18 cellular contexts compared by ENCODE assay signal in the genomic region with DNA sequence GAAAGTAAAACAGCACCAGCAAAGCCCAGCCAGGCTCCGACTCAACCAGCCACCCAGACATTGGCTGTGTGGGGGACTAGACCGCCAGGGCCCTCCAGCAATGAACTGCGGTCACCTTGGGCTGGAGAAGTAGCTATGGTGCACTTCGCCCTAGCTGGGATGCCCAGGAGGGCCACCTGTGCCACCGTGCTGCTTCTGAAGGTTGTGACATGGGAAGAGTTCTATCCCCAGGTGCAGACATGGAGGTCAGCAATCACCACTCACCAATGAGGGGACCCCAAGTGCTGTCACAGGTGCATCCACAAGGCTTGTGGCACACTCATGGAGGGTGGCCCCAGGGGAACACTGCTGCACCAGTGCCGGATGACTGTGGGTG.
"Had no signal": no experiment of that assay in that cellular context is flagged by ENCODE, and none has a peak within 500 bp of the region (broad histone marks: within the 10 kb centered on the region; RNA-seq: fewer than 3 reads in every experiment).

No MANE protein-coding gene starts in this region.

- FAIRE-seq: keratinocyte, urothelium cell line had no signal

- H3K9me3 ChIP-seq: colonic mucosa, esophagus squamous epithelium, gastroesophageal sphincter, suprapubic skin, thyroid gland had no signal

- H3K36me3 ChIP-seq: colonic mucosa, suprapubic skin, thyroid gland had no signal

- H3K9me3 Mint-ChIP-seq: immature natural killer cell; naive B cell; nephron; stimulated activated effector memory CD8-positive, alpha-beta T cell treated with anti-CD3 and anti-CD28 coated beads, Interleukin-12 subunit alpha, Interleukin-12 subunit beta, amount 100 ng/mL, for 72 hours; type B pancreatic cell had no signal

- H3K4me3 Mint-ChIP-seq: immature natural killer cell; naive B cell; nephron; stimulated activated effector memory CD8-positive, alpha-beta T cell treated with anti-CD3 and anti-CD28 coated beads, Interleukin-12 subunit alpha, Interleukin-12 subunit beta, amount 100 ng/mL, for 72 hours; type B pancreatic cell had no signal

- H3K27ac Mint-ChIP-seq: immature natural killer cell; nephron; stimulated activated effector memory CD8-positive, alpha-beta T cell treated with anti-CD3 and anti-CD28 coated beads, Interleukin-12 subunit alpha, Interleukin-12 subunit beta, amount 100 ng/mL, for 72 hours; type B pancreatic cell had no signal

- H3K27me3 ChIP-seq: colonic mucosa, esophagus squamous epithelium, gastroesophageal sphincter, suprapubic skin, thyroid gland had no signal

- H3K4me3 ChIP-seq: colonic mucosa, esophagus squamous epithelium, gastroesophageal sphincter, smooth muscle cell, suprapubic skin, thyroid gland had no signal

- H3K36me3 Mint-ChIP-seq: stimulated activated effector memory CD8-positive, alpha-beta T cell treated with anti-CD3 and anti-CD28 coated beads, Interleukin-12 subunit alpha, Interleukin-12 subunit beta, amount 100 ng/mL, for 72 hours had no signal

- ATAC-seq: gastroesophageal sphincter; stimulated activated effector memory CD8-positive, alpha-beta T cell treated with anti-CD3 and anti-CD28 coated beads, Interleukin-12 subunit alpha, Interleukin-12 subunit beta, amount 100 ng/mL, for 72 hours; stimulated activated naive CD8-positive, alpha-beta T cell treated with anti-CD3 and anti-CD28 coated beads, Interleukin-15, Interleukin-2, amounts not matched to agents 100 U/mL and 50 U/mL, for 24 hours had no signal

- DNase-seq: colonic mucosa; dermis blood vessel endothelial cell; esophagus squamous epithelium; immature natural killer cell; mesendoderm; naive B cell; stimulated activated CD4-positive, alpha-beta T cell treated with anti-CD3 and anti-CD28 coated beads, Interleukin-4, amount 100 ng/mL, for 1 hour; stimulated activated CD8-positive, alpha-beta memory T cell treated with anti-CD3 and anti-CD28 coated beads, Interleukin-4, amount 100 ng/mL, for 48 hours; stimulated activated naive CD8-positive, alpha-beta T cell treated with anti-CD3 and anti-CD28 coated beads, Interleukin-15, Interleukin-2, amounts not matched to agents 100 U/mL and 50 U/mL, for 24 hours; thyroid gland had no signal

- H3K4me2 ChIP-seq: smooth muscle cell had no signal

- H3K4me1 ChIP-seq: colonic mucosa, esophagus squamous epithelium, gastroesophageal sphincter, suprapubic skin, thyroid gland had no signal

- H3K27ac ChIP-seq: colonic mucosa, esophagus squamous epithelium, gastroesophageal sphincter, suprapubic skin, thyroid gland had no signal

- H3K27me3 Mint-ChIP-seq: naive B cell, type B pancreatic cell had no signal
